In genomic region chr10:130045801-130046321, GRCh38 we compare ENCODE assay signal across 23 cellular contexts.
"Had no signal": no experiment of that assay in that cellular context is flagged by ENCODE, and none has a peak within 500 bp of the region (broad histone marks: within the 10 kb centered on the region; RNA-seq: fewer than 3 reads in every experiment).

No MANE protein-coding gene starts in this region.

- H3K36me3 Mint-ChIP-seq: activated naive CD8-positive, alpha-beta T cell treated with anti-CD3 and anti-CD28 coated beads, Interleukin-2, amount 10 ng/mL, durations not matched to agents 7 days and 5 days had no signal

- DNase-seq: activated CD4-positive, alpha-beta T cell treated with anti-CD3 and anti-CD28 coated beads for 4 hours; activated CD8-positive, alpha-beta memory T cell treated with anti-CD3 and anti-CD28 coated beads, Interleukin-2, amount 50 U/mL, for 4 hours; activated CD8-positive, alpha-beta T cell treated with anti-CD3 and anti-CD28 coated beads for 36 hours; activated naive CD4-positive, alpha-beta T cell treated with anti-CD3 and anti-CD28 coated beads, Interleukin-2, amount 50 U/mL, for 16 hours; activated naive CD8-positive, alpha-beta T cell treated with anti-CD3 and anti-CD28 coated beads, Interleukin-2, amount 10 ng/mL, durations not matched to agents 7 days and 5 days; activated T-cell treated with anti-CD3 and anti-CD28 coated beads, Interleukin-2, amount 50 U/mL, for 72 hours; caudate nucleus; Kasumi-1; KBM-7; NCI-H1105 treated with DMSO at 0.1 percent for 48 hours; NCI-H187 treated with DMSO at 0.1 percent for 48 hours; NCI-H2081 treated with DMSO at 0.1 percent for 48 hours; NK-92 treated with Interleukin-12 subunit alpha and Interleukin-12 subunit beta, amount 100 ng/mL, for 24 hours; OCI-M1; Right ventricle myocardium superior; RPMI8226; SK-N-SH had no signal

- H3K9me3 Mint-ChIP-seq: activated CD8-positive, alpha-beta T cell treated with anti-CD3 and anti-CD28 coated beads for 36 hours; activated naive CD8-positive, alpha-beta T cell treated with anti-CD3 and anti-CD28 coated beads, Interleukin-2, amount 10 ng/mL, durations not matched to agents 7 days and 5 days; activated T-cell treated with anti-CD3 and anti-CD28 coated beads, Interleukin-2, amount 50 U/mL, for 72 hours; activated T-helper 2 cell treated with anti-CD3 and anti-CD28 coated beads, Interferon-gamma antibody, Interleukin-2, Interleukin-4, amounts not matched to agents 10 μg/mL and 5 μg/mL and 100 μg/mL, durations not matched to agents 14 hours and 24 hours and 36 hours; T-helper 2 cell treated with Interferon-gamma antibody and Interleukin-4, amounts not matched to agents 5 μg/mL and 100 μg/mL, for 36 hours had no signal

- H3K4me1 ChIP-seq: adrenal gland, breast epithelium, SJCRH30 had no signal

- ATAC-seq: activated CD4-positive, CD25-positive, alpha-beta regulatory T cell treated with anti-CD3 and anti-CD28 coated beads, Interleukin-2, amount 50 U/mL, for 24 hours; activated CD8-positive, alpha-beta T cell treated with anti-CD3 and anti-CD28 coated beads for 36 hours; activated T-cell treated with anti-CD3 and anti-CD28 coated beads, Interleukin-2, amount 50 U/mL, for 72 hours had no signal

- H3K36me3 ChIP-seq: adrenal gland, breast epithelium, SJCRH30 had no signal

- H3K27ac Mint-ChIP-seq: activated CD8-positive, alpha-beta T cell treated with anti-CD3 and anti-CD28 coated beads for 36 hours; activated naive CD8-positive, alpha-beta T cell treated with anti-CD3 and anti-CD28 coated beads, Interleukin-2, amount 10 ng/mL, durations not matched to agents 7 days and 5 days; activated T-cell treated with anti-CD3 and anti-CD28 coated beads, Interleukin-2, amount 50 U/mL, for 72 hours; activated T-helper 2 cell treated with anti-CD3 and anti-CD28 coated beads, Interferon-gamma antibody, Interleukin-2, Interleukin-4, amounts not matched to agents 10 μg/mL and 5 μg/mL and 100 μg/mL, durations not matched to agents 14 hours and 24 hours and 36 hours; T-helper 2 cell treated with Interferon-gamma antibody and Interleukin-4, amounts not matched to agents 5 μg/mL and 100 μg/mL, for 36 hours had no signal

- H3K4me3 Mint-ChIP-seq: activated CD8-positive, alpha-beta T cell treated with anti-CD3 and anti-CD28 coated beads for 36 hours; activated naive CD8-positive, alpha-beta T cell treated with anti-CD3 and anti-CD28 coated beads, Interleukin-2, amount 10 ng/mL, durations not matched to agents 7 days and 5 days; activated T-cell treated with anti-CD3 and anti-CD28 coated beads, Interleukin-2, amount 50 U/mL, for 72 hours; T-helper 2 cell treated with Interferon-gamma antibody and Interleukin-4, amounts not matched to agents 5 μg/mL and 100 μg/mL, for 36 hours had no signal

- H3K27me3 Mint-ChIP-seq: activated CD8-positive, alpha-beta T cell treated with anti-CD3 and anti-CD28 coated beads for 36 hours had no signal

- H3K9me3 ChIP-seq: adrenal gland, breast epithelium, SJCRH30, SK-N-SH had no signal

- H3K4me3 ChIP-seq: adrenal gland, breast epithelium, SJCRH30 had no signal

- H3K27ac ChIP-seq: adrenal gland, breast epithelium, SJCRH30 had no signal

- H3K27me3 ChIP-seq: adrenal gland, SJCRH30 had no signal

- H3K4me1 Mint-ChIP-seq: activated naive CD8-positive, alpha-beta T cell treated with anti-CD3 and anti-CD28 coated beads, Interleukin-2, amount 10 ng/mL, durations not matched to agents 7 days and 5 days had no signal
